ENCODE assay signal across 1 cellular context in the genomic region with DNA sequence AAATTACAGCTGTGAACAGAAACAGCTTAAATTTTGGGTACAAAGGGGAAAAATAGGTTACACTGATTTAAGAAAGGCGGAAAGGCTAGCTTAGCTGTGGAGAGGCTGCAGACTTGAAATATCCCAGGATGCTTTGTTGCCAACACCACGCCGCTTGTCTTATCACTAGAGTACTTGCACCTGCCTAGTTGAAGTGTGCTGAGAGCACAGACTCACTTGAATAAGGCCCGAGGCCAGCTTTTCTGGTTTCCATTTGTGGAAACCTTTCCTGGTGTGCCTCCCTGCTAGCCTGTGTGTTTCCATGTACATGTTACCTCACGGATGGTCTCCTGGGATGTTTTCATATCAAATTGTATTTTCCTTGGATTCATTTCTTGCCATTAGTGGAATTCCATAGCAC.
TF ChIP-seq lines count a peak whose summit lies in the region.

No MANE protein-coding gene starts in this region.

TF ChIP-seq in HepG2, 621 proteins besides CTCF, POLR2A, EP300 and RAD21:
- TF ChIP-seq AGO2 (optimal IDR thresholded peaks at IDR 0.05; ENCODE audit: low read depth, low read length): no peak
- no peak for TF ChIP-seq JUND (CRISPR knock-in tag; IDR thresholded peaks at IDR 0.05)
- TF ChIP-seq, protein P1, sequence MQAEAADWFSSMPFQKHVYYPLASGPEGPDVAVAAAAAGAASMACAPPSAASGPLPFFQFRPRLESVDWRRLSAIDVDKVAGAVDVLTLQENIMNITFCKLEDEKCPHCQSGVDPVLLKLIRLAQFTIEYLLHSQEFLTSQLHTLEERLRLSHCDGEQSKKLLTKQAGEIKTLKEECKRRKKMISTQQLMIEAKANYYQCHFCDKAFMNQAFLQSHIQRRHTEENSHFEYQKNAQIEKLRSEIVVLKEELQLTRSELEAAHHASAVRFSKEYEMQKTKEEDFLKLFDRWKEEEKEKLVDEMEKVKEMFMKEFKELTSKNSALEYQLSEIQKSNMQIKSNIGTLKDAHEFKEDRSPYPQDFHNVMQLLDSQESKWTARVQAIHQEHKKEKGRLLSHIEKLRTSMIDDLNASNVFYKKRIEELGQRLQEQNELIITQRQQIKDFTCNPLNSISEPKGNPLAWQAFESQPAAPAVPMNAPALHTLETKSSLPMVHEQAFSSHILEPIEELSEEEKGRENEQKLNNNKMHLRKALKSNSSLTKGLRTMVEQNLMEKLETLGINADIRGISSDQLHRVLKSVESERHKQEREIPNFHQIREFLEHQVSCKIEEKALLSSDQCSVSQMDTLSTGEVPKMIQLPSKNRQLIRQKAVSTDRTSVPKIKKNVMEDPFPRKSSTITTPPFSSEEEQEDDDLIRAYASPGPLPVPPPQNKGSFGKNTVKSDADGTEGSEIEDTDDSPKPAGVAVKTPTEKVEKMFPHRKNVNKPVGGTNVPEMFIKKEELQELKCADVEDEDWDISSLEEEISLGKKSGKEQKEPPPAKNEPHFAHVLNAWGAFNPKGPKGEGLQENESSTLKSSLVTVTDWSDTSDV (CRISPR knock-in tag; IDR thresholded peaks at IDR 0.05): no peak
- TF ChIP-seq ZNF260 (CRISPR knock-in tag; IDR thresholded peaks at IDR 0.05; ENCODE audit: borderline replicate concordance, low read depth): no peak
- TF ChIP-seq, protein P2, sequence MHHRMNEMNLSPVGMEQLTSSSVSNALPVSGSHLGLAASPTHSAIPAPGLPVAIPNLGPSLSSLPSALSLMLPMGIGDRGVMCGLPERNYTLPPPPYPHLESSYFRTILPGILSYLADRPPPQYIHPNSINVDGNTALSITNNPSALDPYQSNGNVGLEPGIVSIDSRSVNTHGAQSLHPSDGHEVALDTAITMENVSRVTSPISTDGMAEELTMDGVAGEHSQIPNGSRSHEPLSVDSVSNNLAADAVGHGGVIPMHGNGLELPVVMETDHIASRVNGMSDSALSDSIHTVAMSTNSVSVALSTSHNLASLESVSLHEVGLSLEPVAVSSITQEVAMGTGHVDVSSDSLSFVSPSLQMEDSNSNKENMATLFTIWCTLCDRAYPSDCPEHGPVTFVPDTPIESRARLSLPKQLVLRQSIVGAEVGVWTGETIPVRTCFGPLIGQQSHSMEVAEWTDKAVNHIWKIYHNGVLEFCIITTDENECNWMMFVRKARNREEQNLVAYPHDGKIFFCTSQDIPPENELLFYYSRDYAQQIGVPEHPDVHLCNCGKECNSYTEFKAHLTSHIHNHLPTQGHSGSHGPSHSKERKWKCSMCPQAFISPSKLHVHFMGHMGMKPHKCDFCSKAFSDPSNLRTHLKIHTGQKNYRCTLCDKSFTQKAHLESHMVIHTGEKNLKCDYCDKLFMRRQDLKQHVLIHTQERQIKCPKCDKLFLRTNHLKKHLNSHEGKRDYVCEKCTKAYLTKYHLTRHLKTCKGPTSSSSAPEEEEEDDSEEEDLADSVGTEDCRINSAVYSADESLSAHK (CRISPR knock-in tag; IDR thresholded peaks at IDR 0.05; ENCODE audit: borderline replicate concordance): no peak
- TF ChIP-seq, protein P3, sequence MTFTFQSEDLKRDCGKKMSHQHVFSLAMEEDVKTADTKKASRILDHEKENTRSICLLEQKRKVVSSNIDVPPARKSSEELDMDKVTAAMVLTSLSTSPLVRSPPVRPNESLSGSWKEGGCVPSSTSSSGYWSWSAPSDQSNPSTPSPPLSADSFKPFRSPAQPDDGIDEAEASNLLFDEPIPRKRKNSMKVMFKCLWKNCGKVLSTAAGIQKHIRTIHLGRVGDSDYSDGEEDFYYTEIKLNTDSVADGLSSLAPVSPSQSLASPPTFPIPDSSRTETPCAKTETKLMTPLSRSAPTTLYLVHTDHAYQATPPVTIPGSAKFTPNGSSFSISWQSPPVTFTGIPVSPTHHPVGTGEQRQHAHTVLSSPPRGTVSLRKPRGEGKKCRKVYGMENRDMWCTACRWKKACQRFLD (CRISPR knock-in tag; IDR thresholded peaks at IDR 0.05; ENCODE audit: borderline replicate concordance): no peak
- TF ChIP-seq NONO (IDR thresholded peaks at IDR 0.05): no peak
- TF ChIP-seq NONO (CRISPR knock-in tag; conservative IDR thresholded peaks at IDR 0.05): no peak
- TF ChIP-seq RFX5 (IDR thresholded peaks at IDR 0.05; ENCODE audit: low read depth, low read length): no peak
- TF ChIP-seq ZNF761 (CRISPR knock-in tag; conservative IDR thresholded peaks at IDR 0.05): no peak
- TF ChIP-seq ZNF121 (CRISPR knock-in tag; IDR thresholded peaks at IDR 0.05): no peak
